10 cellular contexts compared by ENCODE assay signal in the genomic region with DNA sequence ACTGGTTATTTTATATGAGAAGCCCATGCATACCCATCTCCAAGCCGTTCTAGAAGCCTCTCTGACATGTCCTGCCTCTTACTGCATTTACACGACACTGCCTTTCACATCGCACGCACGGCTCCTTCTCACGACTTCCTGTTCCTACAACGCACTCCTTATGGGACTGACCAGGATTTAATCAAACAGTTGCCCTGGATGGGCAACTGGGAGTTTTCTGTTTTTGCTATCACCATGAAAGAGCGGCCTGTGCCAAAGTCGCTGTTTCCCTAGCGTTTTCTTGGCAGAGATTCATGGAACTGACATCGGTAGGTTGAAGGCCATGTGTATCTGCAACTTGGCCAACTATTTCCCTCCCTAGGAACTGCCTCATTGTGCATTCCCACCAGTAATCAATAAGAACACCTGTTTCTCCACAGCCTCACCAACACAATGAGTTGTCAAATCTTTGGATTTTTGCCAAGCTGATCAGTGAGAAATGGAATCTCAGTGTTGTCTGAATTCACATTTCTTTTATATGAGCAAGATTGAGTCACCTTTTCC.
DNase-seq lines count a peak whose midpoint lies in the region; ATAC-seq lines count a peak whose summit lies in the region.
"Had no signal": no experiment of that assay in that cellular context is flagged by ENCODE, and none has a peak within 500 bp of the region (broad histone marks: within the 10 kb centered on the region; RNA-seq: fewer than 3 reads in every experiment).

No MANE protein-coding gene starts in this region.

- DNase-seq in ACHN, result peak; percentile 15
- DNase-seq in MG63, result peak; percentile 33
- peak; percentile 29 for DNase-seq in ecto neural progenitor cell (ENCODE audit: low spot score)
- peak; percentile 86 to 99 for DNase-seq in lung microvascular endothelial cell (ENCODE audit: low read depth in 2 of 2)
- DNase-seq in activated effector memory CD4-positive, alpha-beta T cell treated with Interleukin-2 at 50 U/mL for 16 hours, result no peak
- no peak for DNase-seq in SHP77 treated with DMSO at 0.1 percent for 48 hours (lab: John Stamatoyannopoulos, UW)
- DNase-seq in effector CD8-positive, alpha-beta T cell (lab: John Stamatoyannopoulos, UW), result no peak
- DNase-seq: CD4-positive, CD25-positive, alpha-beta regulatory T cell; NCI-H187 had no signal

- ATAC-seq in HG02852 (IDR thresholded peaks at IDR 0.05; ENCODE audit: unreplicated experiment), result no peak

- in situ Hi-C loops in ACHN (cut with HindIII; ENCODE audit: low pct_ligation_motif_present, low pct_unique_long_range_greater_than_20kb, low sequenced_read_pairs), result no loop called here

- H3K36me3 ChIP-seq in MG63, result no peaks in the 10 kb centered on the region

- no peak overlapping the region for H3K4me3 ChIP-seq in MG63

- H3K9me3 ChIP-seq in MG63, result no peaks in the 10 kb centered on the region

- no peaks in the 10 kb centered on the region for H3K27me3 ChIP-seq in MG63

Comparison
In these comparisons a context has a peak if more than half of its experiments do, and no peak if none do; other contexts are left out.
1. DNase-seq: peak in ACHN (single experiment), MG63 (single experiment), ecto neural progenitor cell (single experiment) and lung microvascular endothelial cell (2 of 2); none in activated effector memory CD4-positive, alpha-beta T cell treated with Interleukin-2 at 50 U/mL for 16 hours (single experiment), SHP77 treated with DMSO at 0.1 percent for 48 hours (single experiment) and effector CD8-positive, alpha-beta T cell (single experiment).